9 cellular contexts compared by ENCODE assay signal in the genomic region with DNA sequence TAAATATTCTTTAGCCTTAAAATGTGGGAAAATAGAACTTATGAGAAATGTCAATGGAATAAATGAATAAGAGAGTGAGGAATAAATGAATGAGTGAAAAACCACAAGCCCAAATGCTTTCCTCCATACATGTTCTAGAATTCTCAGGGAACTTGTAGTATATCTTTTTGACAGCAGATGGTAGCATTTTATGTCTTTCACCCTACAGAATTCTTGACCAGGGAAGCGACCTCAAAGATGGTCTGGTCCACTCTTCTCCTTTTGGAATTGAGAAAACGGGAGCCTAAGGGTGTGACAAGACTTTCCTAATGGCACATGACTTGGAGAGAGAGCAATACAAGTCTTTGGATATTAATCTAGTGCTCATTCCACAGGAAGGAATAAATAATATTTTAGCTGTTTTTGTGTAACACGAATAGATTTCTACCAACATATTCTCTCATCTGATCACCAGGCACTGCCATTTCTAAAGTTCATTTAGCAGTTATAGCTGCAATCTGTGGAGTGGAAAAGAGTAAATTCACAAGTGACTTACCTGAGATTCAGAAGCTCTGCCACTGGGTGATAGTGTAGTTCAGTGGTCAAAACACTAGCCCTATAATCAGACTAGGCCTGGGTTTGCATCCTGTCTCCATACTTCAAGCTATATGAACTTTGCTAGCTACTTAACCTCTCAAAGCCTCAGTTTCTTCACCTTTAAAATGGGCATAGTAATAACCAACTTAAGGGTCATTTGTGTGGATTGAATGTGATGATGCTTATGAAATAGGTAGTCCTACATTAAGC. TPM values are rescaled to one million over a fixed set of nuclear protein-coding genes. Genes with fewer than 3 reads are reported as not detected.
DNase-seq lines count a peak whose midpoint lies in the region; ATAC-seq and TF ChIP-seq lines count a peak whose summit lies in the region.
"Had no signal": no experiment of that assay in that cellular context is flagged by ENCODE, and none has a peak within 500 bp of the region (broad histone marks: within the 10 kb centered on the region; RNA-seq: fewer than 3 reads in every experiment).

No MANE protein-coding gene starts in this region.

- DNase-seq in Calu3, result no peak
- peak; percentile 46 for DNase-seq in GM23248
- peak; percentile 53 for DNase-seq in RKO (ENCODE audit: low spot score)
- no peak for DNase-seq in epithelial cell of proximal tubule (ENCODE audit: low read depth)
- no peak for DNase-seq in occipital lobe (lab: John Stamatoyannopoulos, UW)
- no peak for DNase-seq in ovary

- TF ChIP-seq POLR2A in ovary (IDR thresholded peaks at IDR 0.05), result no peak

- BruUV-seq in Calu3 (replicated peaks; lab: Mats Ljungman, UMichigan), result no TSS peak

- 0 out of 2 replicates have a peak, but pooled peaks cover 4% of the 10 kb centered on the region for H3K27me3 ChIP-seq in GM23248 (replicated peaks; ENCODE audit: insufficient read depth)
- peaks cover 3% of the 10 kb centered on the region for H3K27me3 ChIP-seq in neutrophil
- H3K27me3 ChIP-seq in ovary, result no peaks in the 10 kb centered on the region

- ATAC-seq in GM18870 (IDR thresholded peaks at IDR 0.05; ENCODE audit: unreplicated experiment), result no peak

- H3K4me1 ChIP-seq in GM23248 (ENCODE audit: insufficient read depth), result no peaks in the 10 kb centered on the region
- H3K4me1 ChIP-seq in neutrophil (ENCODE audit: control insufficient read depth in 1 of 2, insufficient read depth in 1 of 2, low read depth in 1 of 2, low read length in 1 of 2), result peaks cover 51 to 52% of the 10 kb centered on the region in 2 experiments
- H3K4me1 ChIP-seq in ovary (ENCODE audit: insufficient read depth), result no peaks in the 10 kb centered on the region

- no peaks in the 10 kb centered on the region for H3K36me3 Mint-ChIP-seq in Calu3 (ENCODE audit: insufficient read depth, unreplicated experiment)

- no peak overlapping the region for H3K9ac ChIP-seq in GM23248

- no peaks in the 10 kb centered on the region for H4K20me1 ChIP-seq in GM23248 (ENCODE audit: insufficient read depth)

- no peaks in the 10 kb centered on the region for H3K27me3 Mint-ChIP-seq in Calu3 (ENCODE audit: unreplicated experiment)

- no peaks in the 10 kb centered on the region for H3F3A ChIP-seq in GM23248 (ENCODE audit: insufficient read depth)

- peak; percentile 46 for TF ChIP-seq CTCF in Calu3 (IDR thresholded peaks at IDR 0.05; ENCODE audit: unreplicated experiment)
- peak; percentile 53 for TF ChIP-seq CTCF in epithelial cell of proximal tubule (conservative IDR thresholded peaks at IDR 0.05; ENCODE audit: low read depth, low read length)
- TF ChIP-seq CTCF in neutrophil (IDR thresholded peaks at IDR 0.05), result peak; percentile 66
- TF ChIP-seq CTCF in ovary (IDR thresholded peaks at IDR 0.05), result no peak

- H3K27ac Mint-ChIP-seq in Calu3 (ENCODE audit: unreplicated experiment), result no peak overlapping the region

- 28 to 32% methylated on average over 3 of the region's 3 CpGs for WGBS in GM23248 (ENCODE audit: low coverage in 1 of 2, low lambda C conversion rate in 2 of 2, missing lambda C conversion rate in 2 of 2), 2 experiments
- WGBS in ovary, 3 donors, result 28 to 38% (median 36%) methylated on average over 3 of the region's 3 CpGs

- intact Hi-C loops in Calu3 (cut with micrococcal nuclease; ENCODE audit: unreplicated experiment) (loop anchor here (1.0 to 5.0 kb wide), 3 partner anchors 91 to 208 kb away; a partner anchor contains a TSS), ovary (cut with DNase I) (no loop called here)

- H3K9me2 ChIP-seq in GM23248 (ENCODE audit: insufficient read depth), result no peaks in the 10 kb centered on the region

- CTCF ChIA-PET in Calu3 (lab: Charles Lee), result interaction anchor here (1.4 to 2.4 kb wide), 4 partner anchors 15 to 208 kb away, joined by 4 to 41 read pairs (median 8); a partner anchor contains a TSS

- H3K9me3 Mint-ChIP-seq in Calu3 (ENCODE audit: low read depth, unreplicated experiment), result no peaks in the 10 kb centered on the region

- no peak for TF ChIP-seq EP300 in ovary (IDR thresholded peaks at IDR 0.05)

- H3K4me3 ChIP-seq in GM23248 (no peak overlapping the region), epithelial cell of proximal tubule (ENCODE audit: low read depth, low read length) (no peak overlapping the region), neutrophil (ENCODE audit: low read depth in 1 of 2, low read length in 1 of 2) (peak overlapping the region in 1 of 2 experiments; percentile 9), ovary (no peak overlapping the region)
- H3K4me3 ChIP-seq: SK-N-MC had no signal

- H3K4me3 Mint-ChIP-seq in Calu3 (ENCODE audit: low read depth, unreplicated experiment), result no peak overlapping the region

- no peak overlapping the region for H3K27ac ChIP-seq in GM23248
- peak overlapping the region; percentile 69 for H3K27ac ChIP-seq in neutrophil
- H3K27ac ChIP-seq in ovary, result no peak overlapping the region
- H3K27ac ChIP-seq: SK-N-MC had no signal

- no peaks in the 10 kb centered on the region for H3K9me3 ChIP-seq in GM23248 (ENCODE audit: low read depth)
- no peaks in the 10 kb centered on the region for H3K9me3 ChIP-seq in neutrophil
- no peaks in the 10 kb centered on the region for H3K9me3 ChIP-seq in ovary

- H3K79me2 ChIP-seq in GM23248 (ENCODE audit: insufficient read depth), result no peaks in the 10 kb centered on the region

- H3K36me3 ChIP-seq in GM23248 (ENCODE audit: low read depth), result no peaks in the 10 kb centered on the region
- H3K36me3 ChIP-seq in neutrophil, result no peaks in the 10 kb centered on the region
- no peaks in the 10 kb centered on the region for H3K36me3 ChIP-seq in ovary

- no peak overlapping the region for H3K4me2 ChIP-seq in GM23248 (ENCODE audit: unreplicated experiment)

- in situ Hi-C loops in GM23248 (cut with MboI), result no loop called here

- peaks cover 22% of the 10 kb centered on the region for H3K4me1 Mint-ChIP-seq in Calu3 (ENCODE audit: low read depth, unreplicated experiment)

- no peak overlapping the region for H2AFZ ChIP-seq in GM23248

RNA-seq across cellular contexts. Expression of a gene that starts 15.0 kb away (rescaled TPM):
- total RNA-seq in Calu3 (2022) (8.1 and 16.2 TPM in 2 replicates), epithelial cell of proximal tubule (not detected in 2 replicates), occipital lobe (under 0.01 TPM), ovary (1 to 10 TPM in 1 of 7 donors, under 1 TPM in 4, not detected in 2; 0.05 to 3.3 (median 0.20) TPM)
- total RNA-seq in GM23248 (2014; rRNA removed; shearing (Covaris generic)), result not detected in 2 replicates
- polyA plus RNA-seq in GM23248 (2016; fragmentation: Nextera tagmentation; extraction: Ambion mirVana) (not detected in 2 replicates), ovary (under 1 TPM; 0.31 to 0.85 TPM)

RNA-seq across cellular contexts. Expression of a gene that starts 28.6 kb away (rescaled TPM):
- total RNA-seq in Calu3 (2022) (0.47 TPM in 1 of 2 replicates, not detected in the other), epithelial cell of proximal tubule (not detected in 2 replicates), occipital lobe (0.16 TPM), ovary (1 to 10 TPM in 6 of 7 donors, under 1 TPM in 1; 0.68 to 8.9 (median 4.0) TPM)
- total RNA-seq in GM23248 (2014; rRNA removed; shearing (Covaris generic)), result not detected in 2 replicates
- polyA plus RNA-seq in GM23248 (2016; fragmentation: Nextera tagmentation; extraction: Ambion mirVana) (not detected in 2 replicates), ovary (10 to 100 TPM in 1 of 2 donors, 1 to 10 TPM in 1; 5.9 to 19.7 TPM)

Comparison
In these comparisons a context has a peak if more than half of its experiments do, and no peak if none do; other contexts are left out.
1. DNase-seq: peak in GM23248 (single experiment) and RKO (single experiment); none in Calu3 (single experiment), epithelial cell of proximal tubule (single experiment), occipital lobe (single experiment) and ovary (0 of 5).
2. CTCF ChIP-seq: peak in Calu3 (single experiment), epithelial cell of proximal tubule (single experiment) and neutrophil (single experiment); none in ovary (0 of 3).